In the genomic region with DNA sequence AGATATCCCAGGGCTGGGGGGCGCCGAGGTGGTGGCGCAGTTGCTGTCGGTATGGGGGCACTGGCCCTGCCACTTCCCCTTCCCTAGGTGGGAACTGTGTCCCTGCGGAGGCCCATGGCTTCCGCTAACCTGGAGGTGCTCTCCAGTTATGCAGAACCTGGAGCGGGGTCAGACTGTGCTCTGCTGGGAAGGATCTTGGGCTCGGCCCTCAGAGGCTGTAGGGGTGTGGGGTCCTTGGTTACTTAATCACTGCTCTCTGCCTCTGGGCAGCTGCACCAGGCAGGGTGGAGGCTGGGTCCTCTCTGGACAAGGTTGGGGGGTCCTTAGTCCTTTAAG, we compare ENCODE assay signal across 10 cellular contexts. TPM values are rescaled to one million over a fixed set of nuclear protein-coding genes. Genes with fewer than 3 reads are reported as not detected.
DNase-seq lines count a peak whose midpoint lies in the region; ATAC-seq lines count a peak whose summit lies in the region.
"Had no signal": no experiment of that assay in that cellular context is flagged by ENCODE, and none has a peak within 500 bp of the region (broad histone marks: within the 10 kb centered on the region; RNA-seq: fewer than 3 reads in every experiment).

No MANE protein-coding gene starts in this region.

- H3K9me3 Mint-ChIP-seq in activated CD4-positive, alpha-beta T cell treated with anti-CD3 and anti-CD28 coated beads, Interleukin-2, amount 10 ng/mL, durations not matched to agents 24 days and 14 days = no peaks in the 10 kb centered on the region
- H3K9me3 Mint-ChIP-seq in central memory CD8-positive, alpha-beta T cell = no peaks in the 10 kb centered on the region

- H3K36me3 Mint-ChIP-seq in activated CD4-positive, alpha-beta T cell treated with anti-CD3 and anti-CD28 coated beads, Interleukin-2, amount 10 ng/mL, durations not matched to agents 24 days and 14 days (ENCODE audit: low read depth) = peaks cover 9% of the 10 kb centered on the region
- H3K36me3 Mint-ChIP-seq in central memory CD8-positive, alpha-beta T cell (ENCODE audit: insufficient read depth) = peaks cover 8% of the 10 kb centered on the region

- ATAC-seq in central memory CD8-positive, alpha-beta T cell (replicated peaks; ENCODE audit: extremely low read depth, poor library complexity, severe bottlenecking) = no peak
- no peak for ATAC-seq in HG03354 (IDR thresholded peaks at IDR 0.05; ENCODE audit: poor library complexity, severe bottlenecking, unreplicated experiment)

- H3K27ac Mint-ChIP-seq in activated CD4-positive, alpha-beta T cell treated with anti-CD3 and anti-CD28 coated beads, Interleukin-2, amount 10 ng/mL, durations not matched to agents 24 days and 14 days = no peak overlapping the region
- no peak overlapping the region for H3K27ac Mint-ChIP-seq in central memory CD8-positive, alpha-beta T cell (ENCODE audit: low read depth)

- intact Hi-C loops in activated CD4-positive, alpha-beta T cell treated with anti-CD3 and anti-CD28 coated beads, Interleukin-2, amount 10 ng/mL, durations not matched to agents 24 days and 14 days (cut with micrococcal nuclease) = loop anchor here (5.0 to 10.0 kb wide), 2 partner anchors 121 to 593 kb away; a partner anchor contains a TSS

- DNase-seq in activated CD4-positive, alpha-beta T cell treated with anti-CD3 and anti-CD28 coated beads, Interleukin-2, amount 10 ng/mL, durations not matched to agents 24 days and 14 days = no peak
- DNase-seq in activated CD4-positive, alpha-beta T cell treated with anti-CD3 and anti-CD28 coated beads for 1 hour = no peak
- DNase-seq in central memory CD8-positive, alpha-beta T cell (ENCODE audit: low spot score in 2 of 2) = no peak
- DNase-seq in NCI-H2107 treated with DMSO at 0.1 percent for 48 hours (lab: John Stamatoyannopoulos, UW; ENCODE audit: unreplicated experiment) = no peak
- DNase-seq in NCI-H1105 treated with DMSO at 0.1 percent for 48 hours (lab: John Stamatoyannopoulos, UW) = no peak
- DNase-seq: NCI-H2227 treated with DMSO at 0.1 percent for 48 hours had no signal

- H3K27ac ChIP-seq in temporal lobe (ENCODE audit: low read depth, low read length) = peak overlapping the region; percentile 18
- H3K27ac ChIP-seq: 22Rv1 had no signal

- H3K4me1 ChIP-seq in mononuclear cell (ENCODE audit: insufficient read depth, low read length) = peaks cover 75% of the 10 kb centered on the region

- H3K4me3 Mint-ChIP-seq in activated CD4-positive, alpha-beta T cell treated with anti-CD3 and anti-CD28 coated beads, Interleukin-2, amount 10 ng/mL, durations not matched to agents 24 days and 14 days = peak overlapping the region; percentile 37
- H3K4me3 Mint-ChIP-seq in central memory CD8-positive, alpha-beta T cell = peak overlapping the region; percentile 51

- no peaks in the 10 kb centered on the region for H3K9me3 ChIP-seq in mononuclear cell (ENCODE audit: low read depth, low read length)

- H3K4me3 ChIP-seq in mononuclear cell (ENCODE audit: low read length) = peak overlapping the region; percentile 77

- no peaks in the 10 kb centered on the region for H3K27me3 Mint-ChIP-seq in activated CD4-positive, alpha-beta T cell treated with anti-CD3 and anti-CD28 coated beads, Interleukin-2, amount 10 ng/mL, durations not matched to agents 24 days and 14 days
- H3K27me3 Mint-ChIP-seq in central memory CD8-positive, alpha-beta T cell = no peaks in the 10 kb centered on the region

- H3K27me3 ChIP-seq in mononuclear cell (ENCODE audit: insufficient read depth, low read length) = no peaks in the 10 kb centered on the region

- peaks cover 21% of the 10 kb centered on the region for H3K4me1 Mint-ChIP-seq in activated CD4-positive, alpha-beta T cell treated with anti-CD3 and anti-CD28 coated beads, Interleukin-2, amount 10 ng/mL, durations not matched to agents 24 days and 14 days
- peaks cover 24% of the 10 kb centered on the region for H3K4me1 Mint-ChIP-seq in central memory CD8-positive, alpha-beta T cell

RNA-seq across cellular contexts. Expression of a gene that starts 2.4 kb away (rescaled TPM):
- 66.8 and 70.3 TPM in 2 replicates for total RNA-seq in activated CD4-positive, alpha-beta T cell treated with anti-CD3 and anti-CD28 coated beads, Interleukin-2, amount 10 ng/mL, durations not matched to agents 24 days and 14 days
- 38.8 TPM for total RNA-seq in mononuclear cell
- total RNA-seq in temporal lobe = 10.3 TPM

RNA-seq across cellular contexts. Expression of a gene that starts 31.8 kb away (rescaled TPM):
- total RNA-seq in activated CD4-positive, alpha-beta T cell treated with anti-CD3 and anti-CD28 coated beads, Interleukin-2, amount 10 ng/mL, durations not matched to agents 24 days and 14 days = 43.1 and 47.8 TPM in 2 replicates
- total RNA-seq in mononuclear cell (29.8 TPM), temporal lobe (30.2 TPM)
